Comparison of ENCODE assay signal across 8 cellular contexts in genomic region chr1:121516279-121516967, GRCh38.
DNase-seq lines count a peak whose midpoint lies in the region; ATAC-seq and TF ChIP-seq lines count a peak whose summit lies in the region.

No MANE protein-coding gene starts in this region.

- TF ChIP-seq CTCF in activated B cell treated with CpG ODN at 0.5 μM for 24 hours (IDR thresholded peaks at IDR 0.05), result no peak

- CTCF ChIA-PET in activated B cell treated with CpG ODN at 0.5 μM for 24 hours (lab: Charles Lee), result interaction anchor here (0.9 to 1.5 kb wide), 3 partner anchors 55 to 70 kb away, joined by 4 to 5 read pairs (median 4); no protein-coding TSS in a partner anchor

- DNase-seq in AML-193 (lab: John Stamatoyannopoulos, UW) (peak; percentile 85 to 86), activated B cell treated with CpG ODN at 0.5 μM for 24 hours (no peak), NCI-H1436 (lab: John Stamatoyannopoulos, UW) (no peak), NCI-H526 (lab: John Stamatoyannopoulos, UW) (no peak), DMS79 (lab: John Stamatoyannopoulos, UW) (no peak)
- peak in 8 of 10 donors; percentile 1 to 69 (median 48) for DNase-seq in naive thymus-derived CD8-positive, alpha-beta T cell

- POLR2A ChIA-PET in activated B cell treated with CpG ODN at 0.5 μM for 24 hours (lab: Charles Lee), result interaction anchor here (0.6 to 1.8 kb wide), 4 partner anchors 10 to 58 kb away, joined by 3 to 27 read pairs (median 3); no protein-coding TSS in a partner anchor
- POLR2A ChIA-PET in naive thymus-derived CD8-positive, alpha-beta T cell (lab: Charles Lee), result interaction anchor here (0.7 to 1.3 kb wide), 4 partner anchors 9 to 71 kb away, joined by 3 to 5 read pairs (median 4); no protein-coding TSS in a partner anchor

- ATAC-seq in GM19397 (IDR thresholded peaks at IDR 0.05; ENCODE audit: unreplicated experiment) (peak; percentile 85), HG03457 (IDR thresholded peaks at IDR 0.05; ENCODE audit: unreplicated experiment) (peak; percentile 76), activated B cell treated with CpG ODN at 0.5 μM for 24 hours (ENCODE audit: low read depth) (peak; percentile 61)
- peak; percentile 41 to 59 for ATAC-seq in naive thymus-derived CD8-positive, alpha-beta T cell

- peak overlapping the region; percentile 94 for H3K27ac Mint-ChIP-seq in activated B cell treated with CpG ODN at 0.5 μM for 24 hours
- H3K27ac Mint-ChIP-seq in naive thymus-derived CD8-positive, alpha-beta T cell, result peak overlapping the region; percentile 2 to 94 (median 87)

- H3K4me3 Mint-ChIP-seq in activated B cell treated with CpG ODN at 0.5 μM for 24 hours, result peak overlapping the region; percentile 74
- H3K4me3 Mint-ChIP-seq in naive thymus-derived CD8-positive, alpha-beta T cell, result peak overlapping the region; percentile 67 to 85 (median 80)

- H3K9me3 Mint-ChIP-seq in activated B cell treated with CpG ODN at 0.5 μM for 24 hours, result no peaks in the 10 kb centered on the region
- H3K9me3 Mint-ChIP-seq in naive thymus-derived CD8-positive, alpha-beta T cell, result peaks cover 0 to 11% (median 0%) of the 10 kb centered on the region in 9 donors

- H3K27me3 Mint-ChIP-seq in activated B cell treated with CpG ODN at 0.5 μM for 24 hours, result no peaks in the 10 kb centered on the region
- no peaks in the 10 kb centered on the region for H3K27me3 Mint-ChIP-seq in naive thymus-derived CD8-positive, alpha-beta T cell

- peaks cover 3% of the 10 kb centered on the region for H3K36me3 Mint-ChIP-seq in activated B cell treated with CpG ODN at 0.5 μM for 24 hours (ENCODE audit: low read depth)
- peaks cover 0 to 2% (median 0%) of the 10 kb centered on the region in 3 donors for H3K36me3 Mint-ChIP-seq in naive thymus-derived CD8-positive, alpha-beta T cell

- peaks cover 52% of the 10 kb centered on the region for H3K4me1 Mint-ChIP-seq in activated B cell treated with CpG ODN at 0.5 μM for 24 hours
- peaks cover 26 to 66% (median 55%) of the 10 kb centered on the region in 4 donors for H3K4me1 Mint-ChIP-seq in naive thymus-derived CD8-positive, alpha-beta T cell

- intact Hi-C loops in activated B cell treated with CpG ODN at 0.5 μM for 24 hours (cut with micrococcal nuclease), result no loop called here

Comparison
In these comparisons a context has a peak if more than half of its experiments do, and no peak if none do; other contexts are left out.
1. DNase-seq: peak in AML-193 (2 of 2) and naive thymus-derived CD8-positive, alpha-beta T cell (8 of 10); none in activated B cell treated with CpG ODN at 0.5 μM for 24 hours (single experiment), NCI-H1436 (single experiment), NCI-H526 (0 of 2) and DMS79 (single experiment).
2. Peak in every context shown above with its lines, with median percentiles within 50 percentile points of each other: ATAC-seq.